ENCODE assay signal across 1 cellular context in genomic region chr2:96816127-96816835, GRCh38.
A peak's percentile ranks its signal among the peaks of the same experiment; 100 is the strongest.
TF ChIP-seq lines count a peak whose summit lies in the region.

Gene CNNM3 (plus strand): TSS chr2:96816268. CDS start chr2:96816278, 10 bp downstream.

TF ChIP-seq in HepG2, 621 proteins besides CTCF, POLR2A, EP300 and RAD21 (continued from another document and continues in another):
- TF ChIP-seq, protein P1, sequence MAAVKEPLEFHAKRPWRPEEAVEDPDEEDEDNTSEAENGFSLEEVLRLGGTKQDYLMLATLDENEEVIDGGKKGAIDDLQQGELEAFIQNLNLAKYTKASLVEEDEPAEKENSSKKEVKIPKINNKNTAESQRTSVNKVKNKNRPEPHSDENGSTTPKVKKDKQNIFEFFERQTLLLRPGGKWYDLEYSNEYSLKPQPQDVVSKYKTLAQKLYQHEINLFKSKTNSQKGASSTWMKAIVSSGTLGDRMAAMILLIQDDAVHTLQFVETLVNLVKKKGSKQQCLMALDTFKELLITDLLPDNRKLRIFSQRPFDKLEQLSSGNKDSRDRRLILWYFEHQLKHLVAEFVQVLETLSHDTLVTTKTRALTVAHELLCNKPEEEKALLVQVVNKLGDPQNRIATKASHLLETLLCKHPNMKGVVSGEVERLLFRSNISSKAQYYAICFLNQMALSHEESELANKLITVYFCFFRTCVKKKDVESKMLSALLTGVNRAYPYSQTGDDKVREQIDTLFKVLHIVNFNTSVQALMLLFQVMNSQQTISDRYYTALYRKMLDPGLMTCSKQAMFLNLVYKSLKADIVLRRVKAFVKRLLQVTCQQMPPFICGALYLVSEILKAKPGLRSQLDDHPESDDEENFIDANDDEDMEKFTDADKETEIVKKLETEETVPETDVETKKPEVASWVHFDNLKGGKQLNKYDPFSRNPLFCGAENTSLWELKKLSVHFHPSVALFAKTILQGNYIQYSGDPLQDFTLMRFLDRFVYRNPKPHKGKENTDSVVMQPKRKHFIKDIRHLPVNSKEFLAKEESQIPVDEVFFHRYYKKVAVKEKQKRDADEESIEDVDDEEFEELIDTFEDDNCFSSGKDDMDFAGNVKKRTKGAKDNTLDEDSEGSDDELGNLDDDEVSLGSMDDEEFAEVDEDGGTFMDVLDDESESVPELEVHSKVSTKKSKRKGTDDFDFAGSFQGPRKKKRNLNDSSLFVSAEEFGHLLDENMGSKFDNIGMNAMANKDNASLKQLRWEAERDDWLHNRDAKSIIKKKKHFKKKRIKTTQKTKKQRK (IDR thresholded peaks at IDR 0.05; ENCODE audit: low read length) = no peak
- TF ChIP-seq PLRG1 (conservative IDR thresholded peaks at IDR 0.05) (no peak), XBP1 (CRISPR knock-in tag; IDR thresholded peaks at IDR 0.05) (no peak), ATF1 (CRISPR knock-in tag; IDR thresholded peaks at IDR 0.05) (no peak), TP53 (CRISPR knock-in tag; conservative IDR thresholded peaks at IDR 0.05) (no peak), ZNF34 (CRISPR knock-in tag; IDR thresholded peaks at IDR 0.05; ENCODE audit: borderline replicate concordance) (peak; percentile 82; the same call in 1 of the 2 replicates), TCF12 (IDR thresholded peaks at IDR 0.05) (no peak), TCF12 (CRISPR knock-in tag; IDR thresholded peaks at IDR 0.05) (peak; percentile 51; the same call in 1 of the 2 replicates), ZNF746 (CRISPR knock-in tag; IDR thresholded peaks at IDR 0.05) (no peak; the same call in 1 of the 2 replicates), STAG1 (CRISPR knock-in tag; IDR thresholded peaks at IDR 0.05) (peak; percentile 36), TAF15 (IDR thresholded peaks at IDR 0.05; ENCODE audit: low read depth, low read length, poor library complexity, severe bottlenecking) (no peak), FOXA1 (IDR thresholded peaks at IDR 0.05) (no peak), FOXA1 (CRISPR knock-in tag; IDR thresholded peaks at IDR 0.05) (peak; percentile 77), CCDC6 (CRISPR knock-in tag; IDR thresholded peaks at IDR 0.05) (peak; percentile 15), MXD4 (CRISPR knock-in tag; IDR thresholded peaks at IDR 0.05) (0 out of 2 replicates have a peak, but pooled peaks have one; percentile 43), NR2C2 (CRISPR knock-in tag; IDR thresholded peaks at IDR 0.05; ENCODE audit: borderline replicate concordance) (peak; percentile 63), SP4 (CRISPR knock-in tag; IDR thresholded peaks at IDR 0.05) (peak; percentile 75), GRHL1 (CRISPR knock-in tag; conservative IDR thresholded peaks at IDR 0.05) (no peak), HNRNPK (IDR thresholded peaks at IDR 0.05; ENCODE audit: low read depth, low read length, poor library complexity, severe bottlenecking) (peak; percentile 74), SNAPC5 (CRISPR knock-in tag; IDR thresholded peaks at IDR 0.05; ENCODE audit: borderline replicate concordance) (no peak), ZNF709 (CRISPR knock-in tag; IDR thresholded peaks at IDR 0.05) (peak; percentile 56; the same call in 1 of the 2 replicates), HMGA1 (CRISPR knock-in tag; conservative IDR thresholded peaks at IDR 0.05) (no peak), IKZF1 (IDR thresholded peaks at IDR 0.05) (no peak), ZNF441 (CRISPR knock-in tag; IDR thresholded peaks at IDR 0.05; ENCODE audit: borderline replicate concordance) (peak; percentile 52; the same call in 1 of the 2 replicates), HES4 (CRISPR knock-in tag; IDR thresholded peaks at IDR 0.05; ENCODE audit: borderline replicate concordance) (peak; percentile 81), ZNF3 (CRISPR knock-in tag; IDR thresholded peaks at IDR 0.05) (no peak), ZNF460 (CRISPR knock-in tag; IDR thresholded peaks at IDR 0.05; ENCODE audit: borderline replicate concordance) (no peak), REL (CRISPR knock-in tag; conservative IDR thresholded peaks at IDR 0.05) (no peak), ZNF761 (CRISPR knock-in tag; conservative IDR thresholded peaks at IDR 0.05) (peak; percentile 97), AGO1 (IDR thresholded peaks at IDR 0.05; ENCODE audit: low read depth, low read length, poor library complexity, severe bottlenecking) (no peak), ZMYM3 (CRISPR knock-in tag; IDR thresholded peaks at IDR 0.05) (no peak), ZNF660 (CRISPR knock-in tag; IDR thresholded peaks at IDR 0.05; ENCODE audit: borderline replicate concordance, low read depth) (no peak), ZNF501 (CRISPR knock-in tag; IDR thresholded peaks at IDR 0.05) (no peak), NKX3-1 (CRISPR knock-in tag; IDR thresholded peaks at IDR 0.05) (0 out of 2 replicates have a peak, but pooled peaks have one; percentile 0), ZNF598 (CRISPR knock-in tag; IDR thresholded peaks at IDR 0.05; ENCODE audit: borderline replicate concordance) (no peak; the same call in 1 of the 2 replicates), ZC3H13 (CRISPR knock-in tag; IDR thresholded peaks at IDR 0.05) (peak; percentile 6; the same call in 1 of the 2 replicates)
- TF ChIP-seq, protein P2, sequence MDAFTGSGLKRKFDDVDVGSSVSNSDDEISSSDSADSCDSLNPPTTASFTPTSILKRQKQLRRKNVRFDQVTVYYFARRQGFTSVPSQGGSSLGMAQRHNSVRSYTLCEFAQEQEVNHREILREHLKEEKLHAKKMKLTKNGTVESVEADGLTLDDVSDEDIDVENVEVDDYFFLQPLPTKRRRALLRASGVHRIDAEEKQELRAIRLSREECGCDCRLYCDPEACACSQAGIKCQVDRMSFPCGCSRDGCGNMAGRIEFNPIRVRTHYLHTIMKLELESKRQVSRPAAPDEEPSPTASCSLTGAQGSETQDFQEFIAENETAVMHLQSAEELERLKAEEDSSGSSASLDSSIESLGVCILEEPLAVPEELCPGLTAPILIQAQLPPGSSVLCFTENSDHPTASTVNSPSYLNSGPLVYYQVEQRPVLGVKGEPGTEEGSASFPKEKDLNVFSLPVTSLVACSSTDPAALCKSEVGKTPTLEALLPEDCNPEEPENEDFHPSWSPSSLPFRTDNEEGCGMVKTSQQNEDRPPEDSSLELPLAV (CRISPR knock-in tag; conservative IDR thresholded peaks at IDR 0.05; ENCODE audit: low read depth) = 0 out of 2 replicates have a peak, but pooled peaks have one; percentile 4
- TF ChIP-seq, protein P3, sequence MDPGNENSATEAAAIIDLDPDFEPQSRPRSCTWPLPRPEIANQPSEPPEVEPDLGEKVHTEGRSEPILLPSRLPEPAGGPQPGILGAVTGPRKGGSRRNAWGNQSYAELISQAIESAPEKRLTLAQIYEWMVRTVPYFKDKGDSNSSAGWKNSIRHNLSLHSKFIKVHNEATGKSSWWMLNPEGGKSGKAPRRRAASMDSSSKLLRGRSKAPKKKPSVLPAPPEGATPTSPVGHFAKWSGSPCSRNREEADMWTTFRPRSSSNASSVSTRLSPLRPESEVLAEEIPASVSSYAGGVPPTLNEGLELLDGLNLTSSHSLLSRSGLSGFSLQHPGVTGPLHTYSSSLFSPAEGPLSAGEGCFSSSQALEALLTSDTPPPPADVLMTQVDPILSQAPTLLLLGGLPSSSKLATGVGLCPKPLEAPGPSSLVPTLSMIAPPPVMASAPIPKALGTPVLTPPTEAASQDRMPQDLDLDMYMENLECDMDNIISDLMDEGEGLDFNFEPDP (CRISPR knock-in tag; conservative IDR thresholded peaks at IDR 0.05) = no peak
- TF ChIP-seq, protein P4, sequence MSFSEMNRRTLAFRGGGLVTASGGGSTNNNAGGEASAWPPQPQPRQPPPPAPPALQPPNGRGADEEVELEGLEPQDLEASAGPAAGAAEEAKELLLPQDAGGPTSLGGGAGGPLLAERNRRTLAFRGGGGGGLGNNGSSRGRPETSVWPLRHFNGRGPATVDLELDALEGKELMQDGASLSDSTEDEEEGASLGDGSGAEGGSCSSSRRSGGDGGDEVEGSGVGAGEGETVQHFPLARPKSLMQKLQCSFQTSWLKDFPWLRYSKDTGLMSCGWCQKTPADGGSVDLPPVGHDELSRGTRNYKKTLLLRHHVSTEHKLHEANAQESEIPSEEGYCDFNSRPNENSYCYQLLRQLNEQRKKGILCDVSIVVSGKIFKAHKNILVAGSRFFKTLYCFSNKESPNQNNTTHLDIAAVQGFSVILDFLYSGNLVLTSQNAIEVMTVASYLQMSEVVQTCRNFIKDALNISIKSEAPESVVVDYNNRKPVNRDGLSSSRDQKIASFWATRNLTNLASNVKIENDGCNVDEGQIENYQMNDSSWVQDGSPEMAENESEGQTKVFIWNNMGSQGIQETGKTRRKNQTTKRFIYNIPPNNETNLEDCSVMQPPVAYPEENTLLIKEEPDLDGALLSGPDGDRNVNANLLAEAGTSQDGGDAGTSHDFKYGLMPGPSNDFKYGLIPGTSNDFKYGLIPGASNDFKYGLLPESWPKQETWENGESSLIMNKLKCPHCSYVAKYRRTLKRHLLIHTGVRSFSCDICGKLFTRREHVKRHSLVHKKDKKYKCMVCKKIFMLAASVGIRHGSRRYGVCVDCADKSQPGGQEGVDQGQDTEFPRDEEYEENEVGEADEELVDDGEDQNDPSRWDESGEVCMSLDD (CRISPR knock-in tag; IDR thresholded peaks at IDR 0.05; ENCODE audit: borderline replicate concordance) = no peak
- TF ChIP-seq, protein P5, sequence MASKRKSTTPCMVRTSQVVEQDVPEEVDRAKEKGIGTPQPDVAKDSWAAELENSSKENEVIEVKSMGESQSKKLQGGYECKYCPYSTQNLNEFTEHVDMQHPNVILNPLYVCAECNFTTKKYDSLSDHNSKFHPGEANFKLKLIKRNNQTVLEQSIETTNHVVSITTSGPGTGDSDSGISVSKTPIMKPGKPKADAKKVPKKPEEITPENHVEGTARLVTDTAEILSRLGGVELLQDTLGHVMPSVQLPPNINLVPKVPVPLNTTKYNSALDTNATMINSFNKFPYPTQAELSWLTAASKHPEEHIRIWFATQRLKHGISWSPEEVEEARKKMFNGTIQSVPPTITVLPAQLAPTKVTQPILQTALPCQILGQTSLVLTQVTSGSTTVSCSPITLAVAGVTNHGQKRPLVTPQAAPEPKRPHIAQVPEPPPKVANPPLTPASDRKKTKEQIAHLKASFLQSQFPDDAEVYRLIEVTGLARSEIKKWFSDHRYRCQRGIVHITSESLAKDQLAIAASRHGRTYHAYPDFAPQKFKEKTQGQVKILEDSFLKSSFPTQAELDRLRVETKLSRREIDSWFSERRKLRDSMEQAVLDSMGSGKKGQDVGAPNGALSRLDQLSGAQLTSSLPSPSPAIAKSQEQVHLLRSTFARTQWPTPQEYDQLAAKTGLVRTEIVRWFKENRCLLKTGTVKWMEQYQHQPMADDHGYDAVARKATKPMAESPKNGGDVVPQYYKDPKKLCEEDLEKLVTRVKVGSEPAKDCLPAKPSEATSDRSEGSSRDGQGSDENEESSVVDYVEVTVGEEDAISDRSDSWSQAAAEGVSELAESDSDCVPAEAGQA (IDR thresholded peaks at IDR 0.05; ENCODE audit: low read depth) = 0 out of 2 replicates have a peak, but pooled peaks have one; percentile 41
- TF ChIP-seq, protein P5 (CRISPR knock-in tag; IDR thresholded peaks at IDR 0.05; ENCODE audit: borderline replicate concordance) = no peak; the same call in 1 of the 2 replicates
